ENCODE assay signal across 8 cellular contexts in the genomic region with DNA sequence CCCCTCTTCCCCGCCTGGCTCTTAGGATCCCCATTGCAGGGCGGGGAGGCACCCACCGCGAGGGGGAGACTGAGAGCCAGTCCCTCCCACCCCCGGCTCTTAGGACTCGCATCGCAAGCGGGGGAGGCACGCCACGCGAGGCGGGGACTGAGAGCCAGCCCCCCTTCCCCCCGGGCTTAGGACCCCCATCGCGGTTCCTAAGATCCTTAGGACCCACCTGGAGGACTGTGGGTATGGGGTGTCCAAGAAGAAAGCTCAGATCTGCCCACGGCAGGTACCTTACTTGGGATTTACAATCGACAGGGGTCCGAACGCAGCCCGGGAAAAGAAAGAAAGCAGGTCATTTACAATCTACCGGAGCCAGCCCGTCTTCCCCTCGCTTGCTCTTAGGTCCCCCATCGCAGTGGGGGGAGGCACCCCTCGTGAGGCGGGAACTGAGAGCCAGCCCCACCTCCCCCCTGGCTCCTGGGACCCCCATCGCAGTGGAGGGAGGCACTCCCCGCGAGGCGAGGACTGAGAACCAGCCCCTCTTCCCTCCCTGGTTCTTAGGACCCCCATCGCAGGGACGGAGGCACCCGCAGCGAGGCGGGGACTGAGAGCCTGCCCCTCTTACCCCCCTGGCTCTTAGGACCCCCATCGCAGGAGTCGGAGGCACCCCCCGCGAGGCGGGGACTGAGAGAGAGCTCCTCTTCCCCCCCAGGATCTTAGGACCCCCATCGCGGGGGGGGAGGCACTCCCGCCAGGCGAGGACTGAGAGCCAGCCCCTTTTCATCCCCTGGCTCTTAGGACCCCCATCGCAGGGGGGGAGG. TPM values are rescaled to one million over a fixed set of nuclear protein-coding genes. Genes with fewer than 3 reads are reported as not detected.
A peak's percentile ranks its signal among the peaks of the same experiment; 100 is the strongest.
DNase-seq lines count a peak whose midpoint lies in the region; ATAC-seq and TF ChIP-seq lines count a peak whose summit lies in the region.

No MANE protein-coding gene starts in this region.

- TF ChIP-seq POLR2A in breast epithelium (IDR thresholded peaks at IDR 0.05) = no peak

- H3K27me3 ChIP-seq in breast epithelium = peaks cover 0 to 12% of the 10 kb centered on the region in 2 donors

- no peaks in the 10 kb centered on the region for H3K9me3 ChIP-seq in breast epithelium

- no peaks in the 10 kb centered on the region for H3K36me3 ChIP-seq in breast epithelium

- DNase-seq in CD1c-positive myeloid dendritic cell (ENCODE audit: extremely low spot score) (peak; percentile 63), KBM-7 (peak; percentile 63), T-helper 9 cell (peak; percentile 51), breast epithelium (ENCODE audit: low spot score in 2 of 2) (no peak), left kidney (ENCODE audit: low read depth, low spot score) (peak; percentile 83), hippocampal formation (lab: John Stamatoyannopoulos, UW) (no peak)
- peak; percentile 60 to 62 for DNase-seq in stimulated activated CD4-positive, alpha-beta T cell treated with anti-CD3 and anti-CD28 coated beads, Interleukin-4, amount 100 ng/mL, for 4 hours

- peak in 2 of 3 donors; percentile 16 to 31 for TF ChIP-seq CTCF in breast epithelium (IDR thresholded peaks at IDR 0.05)

- no peak overlapping the region for H3K27ac ChIP-seq in breast epithelium

- peak overlapping the region; percentile 6 to 72 (median 50) for H3K4me3 ChIP-seq in breast epithelium

- ATAC-seq in GM19324 (IDR thresholded peaks at IDR 0.05; ENCODE audit: low FRiP score, unreplicated experiment) = peak; percentile 72

- H3K4me1 ChIP-seq in breast epithelium = no peaks in the 10 kb centered on the region

- in situ Hi-C loops in KBM-7 (cut with MboI; ENCODE audit: low pct_unique_long_range_greater_than_20kb, low sequenced_read_pairs) = no loop called here

- intact Hi-C loops in breast epithelium (cut with DNase I; ENCODE audit: low total_unique reads) = no loop called here

RNA-seq across cellular contexts. Expression of gene DDX11, which starts 43.7 kb away (rescaled TPM):
- total RNA-seq in breast epithelium = 10 to 100 TPM; 16.8 to 26.5 (median 18.2) TPM

Comparison
In these comparisons a context has a peak if more than half of its experiments do, and no peak if none do; other contexts are left out.
1. DNase-seq: peak in CD1c-positive myeloid dendritic cell (single experiment), KBM-7 (single experiment), T-helper 9 cell (single experiment), left kidney (single experiment) and stimulated activated CD4-positive, alpha-beta T cell treated with anti-CD3 and anti-CD28 coated beads, Interleukin-4, amount 100 ng/mL, for 4 hours (2 of 2); none in breast epithelium (0 of 2) and hippocampal formation (0 of 2).